18 cellular contexts compared by ENCODE assay signal in the genomic region with DNA sequence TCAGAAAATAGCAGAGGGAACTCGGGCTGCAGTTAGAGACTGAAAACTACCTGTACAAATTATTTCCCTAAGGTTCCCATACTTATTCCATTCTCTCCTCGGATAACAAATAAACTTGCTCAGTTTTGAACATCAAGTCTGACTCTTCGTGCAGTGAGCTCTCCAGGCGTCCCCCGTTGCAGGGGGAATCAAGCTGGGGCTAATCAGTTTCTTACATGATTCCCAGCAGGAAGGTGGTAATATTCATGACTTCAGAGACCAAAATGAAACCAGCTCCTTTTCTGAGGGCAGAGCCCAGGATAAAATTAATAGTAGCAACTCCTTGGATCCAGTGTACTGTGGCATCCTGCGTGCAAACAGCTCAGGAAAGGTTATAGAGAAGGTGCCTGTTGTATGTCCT.
A peak's percentile ranks its signal among the peaks of the same experiment; 100 is the strongest.
DNase-seq lines count a peak whose midpoint lies in the region; ATAC-seq and TF ChIP-seq lines count a peak whose summit lies in the region.
"Had no signal": no experiment of that assay in that cellular context is flagged by ENCODE, and none has a peak within 500 bp of the region (broad histone marks: within the 10 kb centered on the region; RNA-seq: fewer than 3 reads in every experiment).

No MANE protein-coding gene starts in this region.

- H3K27me3 ChIP-seq in A673 (replicated peaks; ENCODE audit: insufficient read depth, low read depth, low read length, poor library complexity): peaks cover 8% of the 10 kb centered on the region
- H3K27me3 ChIP-seq: BLaER1 had no signal

- TF ChIP-seq CTCF in A673 (conservative IDR thresholded peaks at IDR 0.05; ENCODE audit: low read depth, low read length): no peak
- TF ChIP-seq CTCF in HEK293 (tag by site-specific recombination; IDR thresholded peaks at IDR 0.05): no peak
- TF ChIP-seq CTCF in type B pancreatic cell (conservative IDR thresholded peaks at IDR 0.05): no peak

- CTCF ChIA-PET in A673 (lab: Charles Lee): interaction anchor here (0.9 to 1.1 kb wide), 2 partner anchors 9 to 283 kb away, joined by 3 read pairs; no protein-coding TSS in a partner anchor
- CTCF ChIA-PET in HEK293 (lab: Yijun Ruan, JAX): interaction anchor here (0.5 to 8.1 kb wide), 16 partner anchors 11 to 873 kb away, joined by 3 to 115 read pairs (median 4); no protein-coding TSS in a partner anchor

- peaks cover 17% of the 10 kb centered on the region for H3K27me3 Mint-ChIP-seq in type B pancreatic cell

- H3K9me3 ChIP-seq in A673 (ENCODE audit: low read depth, low read length, poor library complexity, severe bottlenecking) (no peaks in the 10 kb centered on the region), HEK293 (ENCODE audit: control insufficient read depth, insufficient read depth, low read depth, low read length) (no peaks in the 10 kb centered on the region)
- H3K9me3 ChIP-seq: A549, BLaER1 had no signal

- intact Hi-C loops in A673 (cut with micrococcal nuclease; ENCODE audit: unreplicated experiment): loop anchor here (10.0 kb wide), 2 partner anchors 129 to 779 kb away; no protein-coding TSS in a partner anchor

- H3K4me3 ChIP-seq in A673 (ENCODE audit: low read depth, low read length, poor library complexity, severe bottlenecking) (no peak overlapping the region), HEK293 (ENCODE audit: low read depth, low read length) (no peak overlapping the region)
- H3K4me3 ChIP-seq: A549, BLaER1, GM23248 had no signal

- H3K4me1 Mint-ChIP-seq in type B pancreatic cell (ENCODE audit: unreplicated experiment): peaks cover 28% of the 10 kb centered on the region
- H3K4me1 Mint-ChIP-seq: CD14-positive monocyte; CD4-positive, alpha-beta memory T cell had no signal

- H3K27ac ChIP-seq in A673 (ENCODE audit: low read depth, low read length, poor library complexity, severe bottlenecking) (no peak overlapping the region), HEK293 (ENCODE audit: extremely low read depth, low read depth, low read length) (no peak overlapping the region)
- H3K27ac ChIP-seq: 22Rv1, A549, BLaER1, GM23248, KMS-11 had no signal

- H3K36me3 Mint-ChIP-seq in type B pancreatic cell: no peaks in the 10 kb centered on the region
- H3K36me3 Mint-ChIP-seq: CD14-positive monocyte; CD4-positive, alpha-beta memory T cell had no signal

- H3K4me1 ChIP-seq in A673 (ENCODE audit: insufficient read depth, low read length, poor library complexity, severe bottlenecking) (no peaks in the 10 kb centered on the region), HEK293 (ENCODE audit: control insufficient read depth, insufficient read depth, low read length) (no peaks in the 10 kb centered on the region)
- H3K4me1 ChIP-seq: A549 had no signal

- H3K9me3 Mint-ChIP-seq in type B pancreatic cell: no peaks in the 10 kb centered on the region
- H3K9me3 Mint-ChIP-seq: CD14-positive monocyte had no signal

- ATAC-seq in GM21786 (IDR thresholded peaks at IDR 0.05; ENCODE audit: unreplicated experiment) (no peak), GM18519 (IDR thresholded peaks at IDR 0.05; ENCODE audit: low FRiP score, unreplicated experiment) (no peak)
- ATAC-seq: A549 had no signal

- H3K27ac Mint-ChIP-seq in type B pancreatic cell: no peak overlapping the region
- H3K27ac Mint-ChIP-seq: CD4-positive, alpha-beta memory T cell had no signal

- H3K4me3 Mint-ChIP-seq in type B pancreatic cell: peak overlapping the region; percentile 19
- H3K4me3 Mint-ChIP-seq: CD14-positive monocyte; CD4-positive, alpha-beta memory T cell had no signal

- POLR2A ChIA-PET in A673 (lab: Charles Lee; ENCODE audit: low non-redundant PET): no interaction called here
- POLR2A ChIA-PET in HEK293 (lab: Yijun Ruan, JAX): no interaction called here

- no peaks in the 10 kb centered on the region for H3K36me3 ChIP-seq in A673 (ENCODE audit: insufficient read depth, low read length, poor library complexity, severe bottlenecking)
- no peaks in the 10 kb centered on the region for H3K36me3 ChIP-seq in HEK293 (ENCODE audit: control insufficient read depth in 2 of 2, insufficient read depth in 1 of 2, low read length in 2 of 2)
- H3K36me3 ChIP-seq: BLaER1 had no signal

- BruUV-seq in A673 (replicated peaks; lab: Mats Ljungman, UMichigan): no TSS peak

- DNase-seq in A673 (ENCODE audit: low spot score) (peak; percentile 38), islet precursor cell (peak; percentile 24), type B pancreatic cell (ENCODE audit: extremely low spot score, unreplicated experiment) (no peak), GOT3 (lab: John Stamatoyannopoulos, UW) (no peak)
- DNase-seq: CD4-positive, alpha-beta memory T cell; DMS153; DMS79; GF-D8; GM23248; H7 had no signal

TF ChIP-seq in HEK293, 187 proteins besides CTCF, POLR2A, EP300 and RAD21:
- TF ChIP-seq BCL11A (tag by site-specific recombination; IDR thresholded peaks at IDR 0.05; ENCODE audit: low read depth) (no peak), ZNF626 (tag by site-specific recombination; IDR thresholded peaks at IDR 0.05) (no peak), ZNF16 (tag by site-specific recombination; IDR thresholded peaks at IDR 0.05; ENCODE audit: low read depth) (no peak), ZNF624 (tag by site-specific recombination; IDR thresholded peaks at IDR 0.05) (no peak), ZNF24 (tag by site-specific recombination; IDR thresholded peaks at IDR 0.05) (no peak), ZIC2 (tag by site-specific recombination; IDR thresholded peaks at IDR 0.05) (peak; percentile 94)
- TF ChIP-seq, protein P1, sequence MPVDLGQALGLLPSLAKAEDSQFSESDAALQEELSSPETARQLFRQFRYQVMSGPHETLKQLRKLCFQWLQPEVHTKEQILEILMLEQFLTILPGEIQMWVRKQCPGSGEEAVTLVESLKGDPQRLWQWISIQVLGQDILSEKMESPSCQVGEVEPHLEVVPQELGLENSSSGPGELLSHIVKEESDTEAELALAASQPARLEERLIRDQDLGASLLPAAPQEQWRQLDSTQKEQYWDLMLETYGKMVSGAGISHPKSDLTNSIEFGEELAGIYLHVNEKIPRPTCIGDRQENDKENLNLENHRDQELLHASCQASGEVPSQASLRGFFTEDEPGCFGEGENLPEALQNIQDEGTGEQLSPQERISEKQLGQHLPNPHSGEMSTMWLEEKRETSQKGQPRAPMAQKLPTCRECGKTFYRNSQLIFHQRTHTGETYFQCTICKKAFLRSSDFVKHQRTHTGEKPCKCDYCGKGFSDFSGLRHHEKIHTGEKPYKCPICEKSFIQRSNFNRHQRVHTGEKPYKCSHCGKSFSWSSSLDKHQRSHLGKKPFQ (tag by site-specific recombination; IDR thresholded peaks at IDR 0.05): no peak

Comparison
In these comparisons a context has a peak if more than half of its experiments do, and no peak if none do; other contexts are left out.
1. DNase-seq: peak in A673 (single experiment) and islet precursor cell (single experiment); none in type B pancreatic cell (single experiment) and GOT3 (single experiment).